21 cellular contexts compared by ENCODE assay signal in genomic region chr2:3299130-3299529, GRCh38.
"Had no signal": no experiment of that assay in that cellular context is flagged by ENCODE, and none has a peak within 500 bp of the region (broad histone marks: within the 10 kb centered on the region; RNA-seq: fewer than 3 reads in every experiment).

No MANE protein-coding gene starts in this region.

- H3K4me1 ChIP-seq: ascending aorta, testis had no signal

- H3K27ac Mint-ChIP-seq: activated naive CD4-positive, alpha-beta T cell treated with anti-CD3 and anti-CD28 coated beads, Interleukin-2, amount 10 ng/mL, durations not matched to agents 7 days and 5 days; activated T-helper 2 cell treated with anti-CD3 and anti-CD28 coated beads, Interferon-gamma antibody, Interleukin-2, Interleukin-4, amounts not matched to agents 10 μg/mL and 5 μg/mL and 100 μg/mL, durations not matched to agents 14 hours and 24 hours and 36 hours; memory B cell; progenitor cell of endocrine pancreas had no signal

- H3K27ac ChIP-seq: ascending aorta, left ventricle myocardium inferior, SJSA1, stomach, testis, VCaP had no signal

- ATAC-seq: naive thymus-derived CD8-positive, alpha-beta T cell had no signal

- H3K9me3 ChIP-seq: ascending aorta, left ventricle myocardium inferior, SJSA1, stomach, testis had no signal

- H3K4me3 ChIP-seq: ascending aorta, left ventricle myocardium inferior, SJSA1, stomach, testis had no signal

- H3K36me3 ChIP-seq: ascending aorta, left ventricle myocardium inferior, SJSA1 had no signal

- H3K27me3 Mint-ChIP-seq: activated naive CD4-positive, alpha-beta T cell treated with anti-CD3 and anti-CD28 coated beads, Interleukin-2, amount 10 ng/mL, durations not matched to agents 7 days and 5 days; memory B cell; naive thymus-derived CD8-positive, alpha-beta T cell; progenitor cell of endocrine pancreas had no signal

- DNase-seq: activated CD4-positive, alpha-beta T cell treated with anti-CD3 and anti-CD28 coated beads for 1 hour; activated CD4-positive, alpha-beta T cell treated with anti-CD3 and anti-CD28 coated beads, Interleukin-2, amount 50 U/mL, for 4 hours; activated naive CD4-positive, alpha-beta T cell treated with anti-CD3 and anti-CD28 coated beads, Interleukin-2, amount 10 ng/mL, durations not matched to agents 7 days and 5 days; activated T-cell treated with anti-CD3 and anti-CD28 coated beads for 4 hours; cortex of kidney; erythroblast; foreskin melanocyte; left ventricle myocardium inferior; naive thymus-derived CD8-positive, alpha-beta T cell; occipital lobe; small intestine; stimulated activated CD4-positive, alpha-beta T cell treated with anti-CD3 and anti-CD28 coated beads, Interleukin-4, amount 100 ng/mL, for 1 hour; stomach; T-helper 2 cell; testis had no signal

- H3K4me3 Mint-ChIP-seq: activated naive CD4-positive, alpha-beta T cell treated with anti-CD3 and anti-CD28 coated beads, Interleukin-2, amount 10 ng/mL, durations not matched to agents 7 days and 5 days; memory B cell; naive thymus-derived CD8-positive, alpha-beta T cell had no signal

- H3K9me3 Mint-ChIP-seq: activated naive CD4-positive, alpha-beta T cell treated with anti-CD3 and anti-CD28 coated beads, Interleukin-2, amount 10 ng/mL, durations not matched to agents 7 days and 5 days; activated T-helper 2 cell treated with anti-CD3 and anti-CD28 coated beads, Interferon-gamma antibody, Interleukin-2, Interleukin-4, amounts not matched to agents 10 μg/mL and 5 μg/mL and 100 μg/mL, durations not matched to agents 14 hours and 24 hours and 36 hours; memory B cell; naive thymus-derived CD8-positive, alpha-beta T cell had no signal

- H3K27me3 ChIP-seq: ascending aorta, SJSA1, stomach, testis had no signal
